ENCODE assay signal across 34 cellular contexts in genomic region chr10:133272301-133272963, GRCh38. TPM values are rescaled to one million over a fixed set of nuclear protein-coding genes. Genes with fewer than 3 reads are reported as not detected.
"Had no signal": no experiment of that assay in that cellular context is flagged by ENCODE, and none has a peak within 500 bp of the region (broad histone marks: within the 10 kb centered on the region; RNA-seq: fewer than 3 reads in every experiment).

No MANE protein-coding gene starts in this region.

- H3K4me1 Mint-ChIP-seq: activated T-helper 17 cell treated with anti-CD3 and anti-CD28 coated beads, Interleukin-2, amount 50 U/mL, for 72 hours; endodermal cell had no signal

- H3K9me3 ChIP-seq: gastrocnemius medialis, heart left ventricle had no signal

- DNase-seq: activated CD4-positive, alpha-beta memory T cell treated with anti-CD3 and anti-CD28 coated beads, Interleukin-2, amount 10 ng/mL, durations not matched to agents 7 days and 5 days; activated CD4-positive, alpha-beta T cell treated with anti-CD3 and anti-CD28 coated beads for 4 hours; activated CD4-positive, alpha-beta T cell treated with anti-CD3 and anti-CD28 coated beads, Interleukin-2, amount 10 ng/mL, durations not matched to agents 7 days and 5 days; activated CD4-positive, alpha-beta T cell treated with anti-CD3 and anti-CD28 coated beads, Interleukin-2, amount 50 U/mL, for 4 hours; activated CD4-positive, CD25-positive, alpha-beta regulatory T cell; activated CD4-positive, CD25-positive, alpha-beta regulatory T cell treated with anti-CD3 and anti-CD28 coated beads, Interleukin-2, amount 50 U/mL, for 72 hours; activated CD8-positive, alpha-beta memory T cell treated with anti-CD3 and anti-CD28 coated beads for 24 hours; activated effector memory CD4-positive, alpha-beta T cell treated with Interleukin-2 at 50 U/mL for 16 hours; activated gamma-delta T cell treated with Interleukin-2 at 50 U/mL for 16 hours; activated naive CD4-positive, alpha-beta T cell treated with anti-CD3 and anti-CD28 coated beads, Interleukin-2, amount 50 U/mL, for 16 hours; activated naive CD4-positive, alpha-beta T cell treated with Interleukin-2 at 50 U/mL for 16 hours; activated T-cell treated with anti-CD3 and anti-CD28 coated beads, Interleukin-2, amount 50 U/mL, for 4 hours; amniotic stem cell; anterior cingulate cortex; brain microvascular endothelial cell; dorsolateral prefrontal cortex; effector memory CD4-positive, alpha-beta T cell; endodermal cell; foreskin keratinocyte; gastrocnemius medialis; glutamatergic neuron had no signal

- H3K36me3 Mint-ChIP-seq: activated naive CD8-positive, alpha-beta T cell had no signal

- ATAC-seq: activated T-cell treated with anti-CD3 and anti-CD28 coated beads, Interleukin-2, amount 50 U/mL, for 4 hours; activated T-helper 17 cell treated with anti-CD3 and anti-CD28 coated beads, Interleukin-2, amount 50 U/mL, for 72 hours; esophagus mucosa; foreskin keratinocyte; gastrocnemius medialis; heart left ventricle had no signal

- H3K4me1 ChIP-seq: foreskin keratinocyte, gastrocnemius medialis had no signal

- H3K4me3 Mint-ChIP-seq: activated CD4-positive, alpha-beta memory T cell treated with anti-CD3 and anti-CD28 coated beads, Interleukin-2, amount 10 ng/mL, durations not matched to agents 7 days and 5 days; activated CD4-positive, alpha-beta T cell treated with anti-CD3 and anti-CD28 coated beads, Interleukin-2, amount 10 ng/mL, durations not matched to agents 7 days and 5 days; activated naive CD8-positive, alpha-beta T cell; activated T-cell treated with anti-CD3 and anti-CD28 coated beads, Interleukin-2, amount 50 U/mL, for 4 hours; activated T-helper 17 cell treated with anti-CD3 and anti-CD28 coated beads, Interleukin-2, amount 50 U/mL, for 72 hours; dendritic cell treated with granulocyte-macrophage colony-stimulating factor and Interleukin-4, amounts not matched to agents 40 ng/mL and 50 ng/mL, for 4 days; endodermal cell had no signal

- H3K27ac Mint-ChIP-seq: activated CD4-positive, alpha-beta memory T cell treated with anti-CD3 and anti-CD28 coated beads, Interleukin-2, amount 10 ng/mL, durations not matched to agents 7 days and 5 days; activated naive CD8-positive, alpha-beta T cell; activated T-helper 17 cell treated with anti-CD3 and anti-CD28 coated beads, Interleukin-2, amount 50 U/mL, for 72 hours; dendritic cell treated with granulocyte-macrophage colony-stimulating factor and Interleukin-4, amounts not matched to agents 40 ng/mL and 50 ng/mL, for 4 days; endodermal cell had no signal

- H3K27ac ChIP-seq: brain microvascular endothelial cell, coronary artery, dorsolateral prefrontal cortex, foreskin keratinocyte, gastrocnemius medialis, heart left ventricle had no signal

- H3K27me3 ChIP-seq: foreskin keratinocyte had no signal

- H3K36me3 ChIP-seq: brain microvascular endothelial cell, gastrocnemius medialis had no signal

- H3K27me3 Mint-ChIP-seq: activated CD4-positive, alpha-beta memory T cell treated with anti-CD3 and anti-CD28 coated beads, Interleukin-2, amount 10 ng/mL, durations not matched to agents 7 days and 5 days; activated CD4-positive, alpha-beta T cell treated with anti-CD3 and anti-CD28 coated beads, Interleukin-2, amount 10 ng/mL, durations not matched to agents 7 days and 5 days; activated naive CD8-positive, alpha-beta T cell; activated T-helper 17 cell treated with anti-CD3 and anti-CD28 coated beads, Interleukin-2, amount 50 U/mL, for 72 hours; central memory CD8-positive, alpha-beta T cell; dendritic cell treated with granulocyte-macrophage colony-stimulating factor and Interleukin-4, amounts not matched to agents 40 ng/mL and 50 ng/mL, for 4 days had no signal

- H3K4me3 ChIP-seq: coronary artery, dorsolateral prefrontal cortex, gastrocnemius medialis, heart left ventricle had no signal

RNA-seq across cellular contexts. Expression of gene VENTX, which starts 34.8 kb away (rescaled TPM):
- total RNA-seq: activated CD4-positive, alpha-beta memory T cell treated with anti-CD3 and anti-CD28 coated beads, Interleukin-2, amount 10 ng/mL, durations not matched to agents 7 days and 5 days; activated CD4-positive, alpha-beta T cell treated with anti-CD3 and anti-CD28 coated beads, Interleukin-2, amount 10 ng/mL, durations not matched to agents 7 days and 5 days; activated T-cell treated with anti-CD3 and anti-CD28 coated beads, Interleukin-2, amount 50 U/mL, for 4 hours; bronchial epithelial cell; epithelial cell of proximal tubule; foreskin keratinocyte; T-helper 1 cell treated with Interleukin-12 subunit alpha and Interleukin-12 subunit beta and Interleukin-4 antibody, amounts not matched to agents 30 ng/mL and 1 ng/mL, for 36 hours had no signal
- polyA plus RNA-seq: foreskin keratinocyte had no signal

RNA-seq across cellular contexts. Expression of gene UTF1, which starts 42.4 kb away (rescaled TPM):
- total RNA-seq: activated CD4-positive, alpha-beta memory T cell treated with anti-CD3 and anti-CD28 coated beads, Interleukin-2, amount 10 ng/mL, durations not matched to agents 7 days and 5 days; activated CD4-positive, alpha-beta T cell treated with anti-CD3 and anti-CD28 coated beads, Interleukin-2, amount 10 ng/mL, durations not matched to agents 7 days and 5 days; activated T-helper 17 cell treated with anti-CD3 and anti-CD28 coated beads, Interleukin-2, amount 50 U/mL, for 72 hours; bronchial epithelial cell; cardiac septum; cerebellum; epithelial cell of proximal tubule; esophagus mucosa; foreskin keratinocyte; gastrocnemius medialis; heart left ventricle; T-helper 1 cell treated with Interleukin-12 subunit alpha and Interleukin-12 subunit beta and Interleukin-4 antibody, amounts not matched to agents 30 ng/mL and 1 ng/mL, for 36 hours had no signal
- polyA plus RNA-seq: adipose tissue, foreskin keratinocyte, heart left ventricle had no signal
